ENCODE assay signal across 8 cellular contexts in the genomic region with DNA sequence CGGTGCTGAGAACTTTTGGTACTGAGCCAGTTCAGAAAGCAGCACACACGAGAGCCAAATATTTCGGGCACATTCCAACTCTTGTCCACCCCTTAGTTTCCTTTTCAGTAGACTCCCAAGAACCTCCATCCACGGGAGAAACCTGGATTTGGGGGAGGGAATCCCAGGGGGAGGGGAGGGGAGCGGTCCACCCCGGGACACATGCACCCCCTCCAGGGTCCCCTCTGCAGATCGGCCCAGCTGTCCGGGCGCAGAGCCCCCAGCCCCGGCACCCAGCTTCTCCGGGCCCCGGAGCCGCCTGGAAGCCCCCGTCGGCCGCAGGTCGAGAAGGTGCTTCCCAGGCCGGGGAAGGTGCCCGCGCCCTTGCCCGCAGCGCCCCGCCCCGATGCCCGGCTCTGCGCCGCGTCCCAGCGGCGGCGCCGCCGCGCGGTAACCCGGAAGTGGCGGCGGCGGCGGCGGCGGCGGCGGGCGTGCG. TPM values are rescaled to one million over a fixed set of nuclear protein-coding genes. Genes with fewer than 3 reads are reported as not detected.
DNase-seq lines count a peak whose midpoint lies in the region; ATAC-seq, FAIRE-seq and TF ChIP-seq lines count a peak whose summit lies in the region.

No MANE protein-coding gene starts in this region.

- no peaks in the 10 kb centered on the region for H3K9me3 ChIP-seq in CD4-positive, alpha-beta T cell (ENCODE audit: control insufficient read depth, low read length)
- H3K9me3 ChIP-seq in pancreas, result no peaks in the 10 kb centered on the region

- H3K4me1 ChIP-seq in pancreas, result peaks cover 0 to 5% (median 0%) of the 10 kb centered on the region in 3 donors

- peak overlapping the region; percentile 53 for H3K27ac Mint-ChIP-seq in CD4-positive, alpha-beta T cell

- peaks cover 24% of the 10 kb centered on the region for H3K4me1 Mint-ChIP-seq in CD4-positive, alpha-beta T cell (ENCODE audit: low read depth)

- TF ChIP-seq CTCF in CD4-positive, alpha-beta T cell (IDR thresholded peaks at IDR 0.05), result no peak
- TF ChIP-seq CTCF in fibroblast of villous mesenchyme (IDR thresholded peaks at IDR 0.05; ENCODE audit: insufficient read depth, low read depth, low read length), result no peak
- TF ChIP-seq CTCF in pancreas (IDR thresholded peaks at IDR 0.05), result no peak

- intact Hi-C loops in CD4-positive, alpha-beta T cell (cut with DNase I, micrococcal nuclease), result loop anchor here in 1 of 2 experiments (10.0 kb wide), 1 partner anchor 300 kb away; no protein-coding TSS in a partner anchor
- intact Hi-C loops in pancreas (cut with DNase I), result no loop called here

- peaks cover 4% of the 10 kb centered on the region for H3K36me3 Mint-ChIP-seq in CD4-positive, alpha-beta T cell (ENCODE audit: low read depth)

- peak overlapping the region; percentile 96 for H3K4me3 Mint-ChIP-seq in CD4-positive, alpha-beta T cell

- no peak overlapping the region for H3K27ac ChIP-seq in CD4-positive, alpha-beta T cell (ENCODE audit: low read depth, low read length)
- peak overlapping the region; percentile 48 to 75 (median 62) for H3K27ac ChIP-seq in pancreas

- WGBS in pancreas, 2 donors, result 0% methylated on average over 20 to 46 of the region's 46 CpGs

- peaks cover 7% of the 10 kb centered on the region for H3K27me3 Mint-ChIP-seq in CD4-positive, alpha-beta T cell

- FAIRE-seq in pancreas (lab: Jason Lieb, UNC), result no peak

- CTCF ChIA-PET in CD4-positive, alpha-beta T cell (lab: Charles Lee), result no interaction called here

- H3K4me3 ChIP-seq in fibroblast of villous mesenchyme (ENCODE audit: low read depth, low read length) (peak overlapping the region; percentile 74), pancreas (peak overlapping the region; percentile 24 to 82 (median 66))

- ATAC-seq in CD4-positive, alpha-beta T cell (ENCODE audit: poor library complexity), result peak; percentile 41
- ATAC-seq in GM21515 (IDR thresholded peaks at IDR 0.05; ENCODE audit: unreplicated experiment) (peak; percentile 37), pancreas (peak; percentile 51 to 65 (median 61))

- POLR2A ChIA-PET in CD4-positive, alpha-beta T cell (lab: Charles Lee), result no interaction called here

- H3K27me3 ChIP-seq in CD4-positive, alpha-beta T cell (ENCODE audit: control insufficient read depth, insufficient read depth, low read length), result no peaks in the 10 kb centered on the region
- no peaks in the 10 kb centered on the region for H3K27me3 ChIP-seq in pancreas

- no peaks in the 10 kb centered on the region for H3K9me3 Mint-ChIP-seq in CD4-positive, alpha-beta T cell

- DNase-seq in CD4-positive, alpha-beta T cell, result peak in 4 of 10 experiments; percentile 2 to 38 (median 3)
- DNase-seq in LHCN-M2 (ENCODE audit: low read depth) (peak; percentile 39), fibroblast of villous mesenchyme (ENCODE audit: low read depth) (no peak), pancreas (peak in 5 of 6 donors; percentile 32 to 77 (median 43)), DMS153 (lab: John Stamatoyannopoulos, UW) (no peak), MV-4-11 (lab: John Stamatoyannopoulos, UW) (no peak)
- peak; percentile 40 for DNase-seq in activated T-cell treated with anti-CD3 and anti-CD28 coated beads, Interleukin-2, amount 50 U/mL, for 1 hour

- H3K36me3 ChIP-seq in pancreas, result no peaks in the 10 kb centered on the region

RNA-seq across cellular contexts. Expression of a gene that starts 0.4 kb away (rescaled TPM):
- total RNA-seq in CD4-positive, alpha-beta T cell, result under 1 TPM; 0.33 to 0.59 TPM
- total RNA-seq in LHCN-M2 (2014; rRNA removed), result 2.0 and 3.4 TPM in 2 replicates
- 7.8 TPM for polyA plus RNA-seq in LHCN-M2 (2012)
- total RNA-seq in fibroblast of villous mesenchyme, result 10.0 and 12.1 TPM in 2 replicates
- 1 to 10 TPM; 3.2 to 7.9 (median 5.5) TPM for total RNA-seq in pancreas
- polyA plus RNA-seq in pancreas, result 1 to 10 TPM; 2.0 to 2.9 TPM

Comparison
In these comparisons a context has a peak if more than half of its experiments do, and no peak if none do; other contexts are left out.
1. DNase-seq: peak in LHCN-M2 (single experiment), activated T-cell treated with anti-CD3 and anti-CD28 coated beads, Interleukin-2, amount 50 U/mL, for 1 hour (single experiment) and pancreas (5 of 6); none in fibroblast of villous mesenchyme (single experiment), DMS153 (single experiment) and MV-4-11 (single experiment).
2. Peak in every context shown above with its lines, with median percentiles within 50 percentile points of each other: ATAC-seq.